Comparison of ENCODE assay signal across 12 cellular contexts in the genomic region with DNA sequence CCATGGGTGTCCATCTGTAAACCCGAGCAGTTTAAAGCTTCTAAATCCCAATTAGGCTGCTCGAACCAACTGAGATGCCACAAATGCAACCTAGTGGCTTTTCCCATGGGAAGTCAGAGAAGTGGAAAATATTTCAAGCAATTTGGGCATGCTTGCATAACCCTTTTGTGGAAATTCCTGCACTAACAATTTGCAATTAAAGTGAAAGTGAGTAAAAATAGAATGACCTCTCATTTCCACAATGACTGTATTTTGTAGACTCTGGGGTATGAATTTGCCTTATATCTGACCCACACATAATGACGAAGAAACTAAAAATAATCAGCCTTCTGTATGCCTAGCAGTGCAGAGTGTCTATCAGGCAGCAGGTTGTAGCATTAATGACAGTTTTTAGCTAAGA.
DNase-seq lines count a peak whose midpoint lies in the region; ATAC-seq and TF ChIP-seq lines count a peak whose summit lies in the region.
"Had no signal": no experiment of that assay in that cellular context is flagged by ENCODE, and none has a peak within 500 bp of the region (broad histone marks: within the 10 kb centered on the region; RNA-seq: fewer than 3 reads in every experiment).

No MANE protein-coding gene starts in this region.

- 17 to 40% (median 26%) methylated on average over 3 of the region's 3 CpGs for WGBS in psoas muscle, 3 donors

- TF ChIP-seq CTCF in GM12865 (IDR thresholded peaks at IDR 0.05; ENCODE audit: insufficient read depth, low read depth, low read length, missing control alignments) (no peak), HFFc6 (IDR thresholded peaks at IDR 0.05) (no peak), ascending aorta (IDR thresholded peaks at IDR 0.05) (no peak), psoas muscle (IDR thresholded peaks at IDR 0.05) (no peak)

- H3K36me3 ChIP-seq in ascending aorta = no peaks in the 10 kb centered on the region
- H3K36me3 ChIP-seq in psoas muscle (ENCODE audit: insufficient read depth in 1 of 2, low read depth in 1 of 2) = no peaks in the 10 kb centered on the region

- H3K4me3 Mint-ChIP-seq in HFFc6 = no peak overlapping the region

- ATAC-seq in psoas muscle (peak in 3 of 4 donors; percentile 57 to 83 (median 71)), HG03354 (IDR thresholded peaks at IDR 0.05; ENCODE audit: poor library complexity, severe bottlenecking, unreplicated experiment) (no peak), GM21526 (IDR thresholded peaks at IDR 0.05; ENCODE audit: low FRiP score, unreplicated experiment) (no peak)

- DNase-seq in GM12865 (ENCODE audit: low read depth) = peak; percentile 46
- DNase-seq in HFFc6 = peak; percentile 45
- DNase-seq in ascending aorta (ENCODE audit: low spot score in 2 of 2) = no peak
- no peak for DNase-seq in psoas muscle
- no peak for DNase-seq in MV-4-11 (lab: John Stamatoyannopoulos, UW)
- DNase-seq in NCI-H1694 treated with DMSO at 0.1 percent for 48 hours (lab: John Stamatoyannopoulos, UW) = no peak
- DNase-seq: activated T-cell treated with anti-CD3 and anti-CD28 coated beads, Interleukin-2, amount 50 U/mL, for 1 hour; dorsolateral prefrontal cortex; NCI-H510A treated with DMSO at 0.1 percent for 48 hours; T1000 had no signal

- no peaks in the 10 kb centered on the region for H3K9me3 Mint-ChIP-seq in HFFc6

- H3K27ac ChIP-seq in ascending aorta (peak overlapping the region; percentile 6 to 60), psoas muscle (no peak overlapping the region)
- H3K27ac ChIP-seq: dorsolateral prefrontal cortex had no signal

- H3K9me3 ChIP-seq in ascending aorta = no peaks in the 10 kb centered on the region
- no peaks in the 10 kb centered on the region for H3K9me3 ChIP-seq in psoas muscle

- no peak overlapping the region for H3K27ac Mint-ChIP-seq in HFFc6

- H3K4me1 ChIP-seq in ascending aorta = peaks cover 0 to 12% of the 10 kb centered on the region in 2 donors
- H3K4me1 ChIP-seq in psoas muscle = peaks cover 16% of the 10 kb centered on the region

- H3K4me3 ChIP-seq in GM12865 (ENCODE audit: low read depth, low read length) = no peak overlapping the region
- H3K4me3 ChIP-seq in ascending aorta = peak overlapping the region in 1 of 2 donors; percentile 37
- no peak overlapping the region for H3K4me3 ChIP-seq in psoas muscle

- H3K27me3 ChIP-seq in ascending aorta = no peaks in the 10 kb centered on the region
- H3K27me3 ChIP-seq in psoas muscle (ENCODE audit: insufficient read depth in 3 of 3, low read length in 2 of 3) = no peaks in the 10 kb centered on the region
- H3K27me3 ChIP-seq: dorsolateral prefrontal cortex had no signal

- no peaks in the 10 kb centered on the region for H3K27me3 Mint-ChIP-seq in HFFc6 (ENCODE audit: insufficient read depth)

- no peaks in the 10 kb centered on the region; the same call in 1 of the 2 replicates for H3K4me1 Mint-ChIP-seq in HFFc6 (ENCODE audit: low read depth)

- intact Hi-C loops in ascending aorta (cut with DNase I) = loop anchor here (2.0 to 5.0 kb wide), 2 partner anchors 44 to 91 kb away; a partner anchor contains a TSS
- intact Hi-C loops in psoas muscle (cut with DNase I) = no loop called here

- H3K36me3 Mint-ChIP-seq in HFFc6 (ENCODE audit: low read depth) = no peaks in the 10 kb centered on the region

Comparison
In these comparisons a context has a peak if more than half of its experiments do, and no peak if none do; other contexts are left out.
1. DNase-seq: peak in GM12865 (single experiment) and HFFc6 (single experiment); none in ascending aorta (0 of 2), psoas muscle (0 of 2), MV-4-11 (single experiment) and NCI-H1694 treated with DMSO at 0.1 percent for 48 hours (single experiment).
2. ATAC-seq: peak in psoas muscle (3 of 4); none in HG03354 (single experiment) and GM21526 (single experiment).